20 cellular contexts compared by ENCODE assay signal in the genomic region with DNA sequence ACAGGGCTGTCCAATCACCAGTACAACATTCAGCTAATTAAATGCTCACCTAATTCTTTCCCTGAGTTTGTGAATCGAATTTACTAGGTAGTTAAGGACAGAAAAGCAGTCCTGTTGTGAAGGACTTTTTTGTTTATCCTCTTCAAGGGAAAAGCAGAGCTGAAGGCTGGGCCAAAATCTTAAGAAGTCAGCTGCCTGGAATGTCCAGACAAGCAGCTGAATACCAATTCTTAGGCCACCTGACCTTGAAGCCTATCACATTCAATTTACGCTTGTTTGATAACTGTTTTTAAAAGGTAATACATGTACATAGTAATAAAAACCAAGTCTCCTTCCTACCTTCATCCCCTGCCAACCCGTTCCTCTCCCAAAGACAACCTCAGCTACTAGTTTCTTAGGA. TPM values are rescaled to one million over a fixed set of nuclear protein-coding genes. Genes with fewer than 3 reads are reported as not detected.
A peak's percentile ranks its signal among the peaks of the same experiment; 100 is the strongest.
DNase-seq lines count a peak whose midpoint lies in the region; ATAC-seq and TF ChIP-seq lines count a peak whose summit lies in the region.
"Had no signal": no experiment of that assay in that cellular context is flagged by ENCODE, and none has a peak within 500 bp of the region (broad histone marks: within the 10 kb centered on the region; RNA-seq: fewer than 3 reads in every experiment).

No MANE protein-coding gene starts in this region.

- intact Hi-C loops in vagina (cut with DNase I) = no loop called here

- TF ChIP-seq POLR2A in vagina (IDR thresholded peaks at IDR 0.05) = no peak

- peaks cover 10% of the 10 kb centered on the region for H3K4me1 ChIP-seq in vagina

- no peak overlapping the region for H3K4me3 ChIP-seq in vagina
- H3K4me3 ChIP-seq: K562, MG63 had no signal

- H3K9me3 ChIP-seq in vagina = no peaks in the 10 kb centered on the region
- H3K9me3 ChIP-seq: MG63 had no signal

- ATAC-seq in HG03469 (IDR thresholded peaks at IDR 0.05; ENCODE audit: unreplicated experiment) = no peak
- ATAC-seq: HCT116, K562, Panc1 had no signal

- no peak for TF ChIP-seq CTCF in vagina (IDR thresholded peaks at IDR 0.05)

- H3K27me3 ChIP-seq in vagina = no peaks in the 10 kb centered on the region
- H3K27me3 ChIP-seq: MG63 had no signal

- peak; percentile 37 for DNase-seq in amniotic epithelial cell (ENCODE audit: low read depth)
- peak; percentile 76 for DNase-seq in iris pigment epithelial cell (ENCODE audit: low read depth)
- peak; percentile 24 for DNase-seq in myocyte (ENCODE audit: low read depth)
- no peak for DNase-seq in vagina (ENCODE audit: extremely low spot score in 2 of 2)
- no peak for DNase-seq in germinal center (ENCODE audit: low spot score)
- DNase-seq in stimulated activated naive CD4-positive, alpha-beta T cell (lab: John Stamatoyannopoulos, UW) = no peak
- DNase-seq: CD4-positive, CD25-positive, alpha-beta regulatory T cell; EL; GF-D8; MG63; NCI-H1417; NCI-H1694 treated with DMSO at 0.1 percent for 48 hours; NCI-H2081 treated with DMSO at 0.1 percent for 48 hours; NCI-H2171 treated with DMSO at 0.1 percent for 48 hours; NCI-H524 treated with DMSO at 0.1 percent for 48 hours; NCI-H82 had no signal

- H3K27ac ChIP-seq in vagina = no peak overlapping the region

- H3K36me3 ChIP-seq in vagina = peaks cover 0 to 22% of the 10 kb centered on the region in 2 donors

RNA-seq across cellular contexts. Expression of a gene that starts 56.4 kb away (rescaled TPM):
- total RNA-seq in myocyte (54.8 and 75.1 TPM in 2 replicates), vagina (33.9 TPM)
- 43.6 TPM for polyA plus RNA-seq in myocyte (2012)

Comparison
In these comparisons a context has a peak if more than half of its experiments do, and no peak if none do; other contexts are left out.
1. DNase-seq: peak in amniotic epithelial cell (single experiment), iris pigment epithelial cell (single experiment) and myocyte (single experiment); none in vagina (0 of 2), germinal center (single experiment) and stimulated activated naive CD4-positive, alpha-beta T cell (0 of 6).